In genomic region chr1:15334995-15335394, GRCh38 we compare ENCODE assay signal across 1 cellular context.
TF ChIP-seq lines count a peak whose summit lies in the region.

No MANE protein-coding gene starts in this region.

TF ChIP-seq in K562, 482 proteins besides CTCF, POLR2A, EP300 and RAD21 (continued from another document):
- TF ChIP-seq ID3 (CRISPR knock-in tag; IDR thresholded peaks at IDR 0.05) (no peak), ID3 (tag; IDR thresholded peaks at IDR 0.05) (no peak)
